Comparison of ENCODE assay signal across 1 cellular context in genomic region chr4:113157086-113157857, GRCh38.
TF ChIP-seq lines count a peak whose summit lies in the region.

No MANE protein-coding gene starts in this region.

TF ChIP-seq in GM23338, 12 proteins besides CTCF, POLR2A, EP300 and RAD21 (continued from another document):
- TF ChIP-seq ZNF462 (CRISPR knock-in tag; IDR thresholded peaks at IDR 0.05) (no peak), ZNF331 (CRISPR knock-in tag; IDR thresholded peaks at IDR 0.05; ENCODE audit: low read depth) (no peak), EZH2 (IDR thresholded peaks at IDR 0.05; ENCODE audit: low read depth, unreplicated experiment) (no peak), REST (IDR thresholded peaks at IDR 0.05; ENCODE audit: unreplicated experiment) (no peak), ETS1 (IDR thresholded peaks at IDR 0.05) (no peak), POLR2AphosphoS5 (IDR thresholded peaks at IDR 0.05; ENCODE audit: low read depth) (no peak), NANOG (IDR thresholded peaks at IDR 0.05; ENCODE audit: borderline replicate concordance) (no peak), STAT1 (IDR thresholded peaks at IDR 0.05; ENCODE audit: unreplicated experiment) (no peak), CREB1 (CRISPR knock-in tag; IDR thresholded peaks at IDR 0.05; ENCODE audit: low read depth) (no peak), JUNB (IDR thresholded peaks at IDR 0.05; ENCODE audit: unreplicated experiment) (no peak)
